Comparison of ENCODE assay signal across 1 cellular context in the genomic region with DNA sequence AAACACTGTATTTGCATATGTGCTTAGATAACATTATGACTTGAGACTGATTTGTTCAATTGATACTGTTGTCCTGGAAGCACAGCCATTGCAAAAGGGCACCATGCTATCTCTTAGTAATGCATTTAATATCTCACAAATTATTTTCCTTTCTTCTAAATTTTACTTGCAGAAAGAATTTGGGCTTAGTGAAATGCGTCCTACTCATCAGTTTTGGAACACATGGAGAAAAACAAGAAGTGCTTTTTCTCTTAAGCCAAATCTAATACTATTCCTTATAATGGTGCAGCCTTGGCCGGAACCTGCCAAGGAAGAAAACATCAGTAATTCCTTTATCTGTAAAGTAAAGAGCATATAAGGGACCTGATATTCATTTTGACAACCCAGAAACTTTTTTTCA.
TF ChIP-seq lines count a peak whose summit lies in the region.

No MANE protein-coding gene starts in this region.

TF ChIP-seq in K562, 482 proteins besides CTCF, POLR2A, EP300 and RAD21 (continued from another document):
- TF ChIP-seq, protein P1, sequence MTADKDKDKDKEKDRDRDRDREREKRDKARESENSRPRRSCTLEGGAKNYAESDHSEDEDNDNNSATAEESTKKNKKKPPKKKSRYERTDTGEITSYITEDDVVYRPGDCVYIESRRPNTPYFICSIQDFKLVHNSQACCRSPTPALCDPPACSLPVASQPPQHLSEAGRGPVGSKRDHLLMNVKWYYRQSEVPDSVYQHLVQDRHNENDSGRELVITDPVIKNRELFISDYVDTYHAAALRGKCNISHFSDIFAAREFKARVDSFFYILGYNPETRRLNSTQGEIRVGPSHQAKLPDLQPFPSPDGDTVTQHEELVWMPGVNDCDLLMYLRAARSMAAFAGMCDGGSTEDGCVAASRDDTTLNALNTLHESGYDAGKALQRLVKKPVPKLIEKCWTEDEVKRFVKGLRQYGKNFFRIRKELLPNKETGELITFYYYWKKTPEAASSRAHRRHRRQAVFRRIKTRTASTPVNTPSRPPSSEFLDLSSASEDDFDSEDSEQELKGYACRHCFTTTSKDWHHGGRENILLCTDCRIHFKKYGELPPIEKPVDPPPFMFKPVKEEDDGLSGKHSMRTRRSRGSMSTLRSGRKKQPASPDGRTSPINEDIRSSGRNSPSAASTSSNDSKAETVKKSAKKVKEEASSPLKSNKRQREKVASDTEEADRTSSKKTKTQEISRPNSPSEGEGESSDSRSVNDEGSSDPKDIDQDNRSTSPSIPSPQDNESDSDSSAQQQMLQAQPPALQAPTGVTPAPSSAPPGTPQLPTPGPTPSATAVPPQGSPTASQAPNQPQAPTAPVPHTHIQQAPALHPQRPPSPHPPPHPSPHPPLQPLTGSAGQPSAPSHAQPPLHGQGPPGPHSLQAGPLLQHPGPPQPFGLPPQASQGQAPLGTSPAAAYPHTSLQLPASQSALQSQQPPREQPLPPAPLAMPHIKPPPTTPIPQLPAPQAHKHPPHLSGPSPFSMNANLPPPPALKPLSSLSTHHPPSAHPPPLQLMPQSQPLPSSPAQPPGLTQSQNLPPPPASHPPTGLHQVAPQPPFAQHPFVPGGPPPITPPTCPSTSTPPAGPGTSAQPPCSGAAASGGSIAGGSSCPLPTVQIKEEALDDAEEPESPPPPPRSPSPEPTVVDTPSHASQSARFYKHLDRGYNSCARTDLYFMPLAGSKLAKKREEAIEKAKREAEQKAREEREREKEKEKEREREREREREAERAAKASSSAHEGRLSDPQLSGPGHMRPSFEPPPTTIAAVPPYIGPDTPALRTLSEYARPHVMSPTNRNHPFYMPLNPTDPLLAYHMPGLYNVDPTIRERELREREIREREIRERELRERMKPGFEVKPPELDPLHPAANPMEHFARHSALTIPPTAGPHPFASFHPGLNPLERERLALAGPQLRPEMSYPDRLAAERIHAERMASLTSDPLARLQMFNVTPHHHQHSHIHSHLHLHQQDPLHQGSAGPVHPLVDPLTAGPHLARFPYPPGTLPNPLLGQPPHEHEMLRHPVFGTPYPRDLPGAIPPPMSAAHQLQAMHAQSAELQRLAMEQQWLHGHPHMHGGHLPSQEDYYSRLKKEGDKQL (CRISPR knock-in tag; IDR thresholded peaks at IDR 0.05; ENCODE audit: borderline replicate concordance) = no peak
- TF ChIP-seq, protein P2, sequence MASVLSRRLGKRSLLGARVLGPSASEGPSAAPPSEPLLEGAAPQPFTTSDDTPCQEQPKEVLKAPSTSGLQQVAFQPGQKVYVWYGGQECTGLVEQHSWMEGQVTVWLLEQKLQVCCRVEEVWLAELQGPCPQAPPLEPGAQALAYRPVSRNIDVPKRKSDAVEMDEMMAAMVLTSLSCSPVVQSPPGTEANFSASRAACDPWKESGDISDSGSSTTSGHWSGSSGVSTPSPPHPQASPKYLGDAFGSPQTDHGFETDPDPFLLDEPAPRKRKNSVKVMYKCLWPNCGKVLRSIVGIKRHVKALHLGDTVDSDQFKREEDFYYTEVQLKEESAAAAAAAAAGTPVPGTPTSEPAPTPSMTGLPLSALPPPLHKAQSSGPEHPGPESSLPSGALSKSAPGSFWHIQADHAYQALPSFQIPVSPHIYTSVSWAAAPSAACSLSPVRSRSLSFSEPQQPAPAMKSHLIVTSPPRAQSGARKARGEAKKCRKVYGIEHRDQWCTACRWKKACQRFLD (CRISPR knock-in tag; IDR thresholded peaks at IDR 0.05) = no peak
- TF ChIP-seq MAFG (tag; conservative IDR thresholded peaks at IDR 0.05) (peak; percentile 26; the same call in 1 of the 2 replicates), ZNF316 (IDR thresholded peaks at IDR 0.05) (peak; percentile 55), MAFF (IDR thresholded peaks at IDR 0.05; ENCODE audit: low read length) (0 out of 2 replicates have a peak, but pooled peaks have one; percentile 8), C11orf30 (IDR thresholded peaks at IDR 0.05; ENCODE audit: low read depth) (0 out of 2 replicates have a peak, but pooled peaks have one; percentile 4), KDM4B (IDR thresholded peaks at IDR 0.05; ENCODE audit: borderline replicate concordance in 2 of 2, low read depth in 1 of 2) (no peak), TAF1 (IDR thresholded peaks at IDR 0.05; ENCODE audit: control insufficient read depth, extremely low read depth, insufficient read depth, low read length, severe bottlenecking) (no peak), ARNT (IDR thresholded peaks at IDR 0.05) (no peak)
- TF ChIP-seq, protein P3, sequence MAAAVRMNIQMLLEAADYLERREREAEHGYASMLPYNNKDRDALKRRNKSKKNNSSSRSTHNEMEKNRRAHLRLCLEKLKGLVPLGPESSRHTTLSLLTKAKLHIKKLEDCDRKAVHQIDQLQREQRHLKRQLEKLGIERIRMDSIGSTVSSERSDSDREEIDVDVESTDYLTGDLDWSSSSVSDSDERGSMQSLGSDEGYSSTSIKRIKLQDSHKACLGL (CRISPR knock-in tag; IDR thresholded peaks at IDR 0.05; ENCODE audit: borderline replicate concordance, poor library complexity, severe bottlenecking) = no peak
